Comparison of ENCODE assay signal across 23 cellular contexts in genomic region chr2:180578441-180578840, GRCh38.
"Had no signal": no experiment of that assay in that cellular context is flagged by ENCODE, and none has a peak within 500 bp of the region (broad histone marks: within the 10 kb centered on the region; RNA-seq: fewer than 3 reads in every experiment).

No MANE protein-coding gene starts in this region.

- H3K9ac ChIP-seq: SK-N-SH had no signal

- H3K9me3 ChIP-seq: SK-N-SH had no signal

- DNase-seq: IMR-90, Karpas-422, KG1, MM.1S, NCI-H1092 treated with DMSO at 0.1 percent for 48 hours, NCI-H1417, NCI-H1436 treated with DMSO at 0.1 percent for 48 hours, NCI-H1694, NCI-H187 treated with DMSO at 0.1 percent for 48 hours, NCI-H2029 treated with DMSO at 0.1 percent for 48 hours, NCI-H2171, NCI-H226, NCI-H446, NCI-H510A, NCI-H524 treated with DMSO at 0.1 percent for 48 hours, NCI-H774, PC-3, SHP77, SK-N-SH, T-helper 1 cell had no signal

- H3K4me2 ChIP-seq: SK-N-SH had no signal

- ATAC-seq: HepG2, Panc1, PC-3 had no signal

- H3K27ac ChIP-seq: RWPE1 had no signal
